Comparison of ENCODE assay signal across 23 cellular contexts in genomic region chr17:39408360-39408759, GRCh38. TPM values are rescaled to one million over a fixed set of nuclear protein-coding genes. Genes with fewer than 3 reads are reported as not detected.
A peak's percentile ranks its signal among the peaks of the same experiment; 100 is the strongest.
DNase-seq lines count a peak whose midpoint lies in the region; ATAC-seq and TF ChIP-seq lines count a peak whose summit lies in the region.
"Had no signal": no experiment of that assay in that cellular context is flagged by ENCODE, and none has a peak within 500 bp of the region (broad histone marks: within the 10 kb centered on the region; RNA-seq: fewer than 3 reads in every experiment).

No MANE protein-coding gene starts in this region.

- no peak for ATAC-seq in activated naive CD4-positive, alpha-beta T cell treated with anti-CD3 and anti-CD28 coated beads, Interleukin-2, amount 50 U/mL, for 72 hours
- ATAC-seq in T-helper 17 cell: no peak
- ATAC-seq: A549, GM23338, HepG2, K562 had no signal

- DNase-seq in activated naive CD4-positive, alpha-beta T cell treated with anti-CD3 and anti-CD28 coated beads, Interleukin-2, amount 50 U/mL, for 72 hours (ENCODE audit: low spot score in 2 of 2): no peak
- DNase-seq in activated naive CD4-positive, alpha-beta T cell treated with anti-CD3 and anti-CD28 coated beads, Interleukin-2, amount 50 U/mL, for 16 hours: no peak
- DNase-seq in AG04450 (ENCODE audit: low read depth, low spot score) (no peak), T-helper 17 cell (no peak), progenitor cell of endocrine pancreas (ENCODE audit: low spot score, unreplicated experiment) (no peak), thyroid gland (no peak), endothelial cell (ENCODE audit: low spot score) (no peak)
- DNase-seq: CD4-positive, CD25-positive, alpha-beta regulatory T cell; COR-L47; DMS 273 treated with DMSO at 0.1 percent for 48 hours; DMS79 treated with DMSO at 0.1 percent for 48 hours; HCEC 1CT; MG63; NCI-H1417; NCI-H187; NCI-H446 treated with DMSO at 0.1 percent for 48 hours; NCI-H526 treated with DMSO at 0.1 percent for 48 hours; OCI-M1 had no signal

- H3K27me3 Mint-ChIP-seq in T-helper 17 cell: no peaks in the 10 kb centered on the region
- no peaks in the 10 kb centered on the region for H3K27me3 Mint-ChIP-seq in progenitor cell of endocrine pancreas
- H3K27me3 Mint-ChIP-seq in endothelial cell (ENCODE audit: unreplicated experiment): no peaks in the 10 kb centered on the region
- H3K27me3 Mint-ChIP-seq: CD4-positive, CD25-positive, alpha-beta regulatory T cell had no signal

- intact Hi-C loops in thyroid gland (cut with DNase I): no loop called here

- TF ChIP-seq POLR2A in thyroid gland (IDR thresholded peaks at IDR 0.05): no peak

- peaks cover 21 to 41% of the 10 kb centered on the region in 2 donors for H3K36me3 Mint-ChIP-seq in activated naive CD4-positive, alpha-beta T cell treated with anti-CD3 and anti-CD28 coated beads, Interleukin-2, amount 50 U/mL, for 72 hours
- H3K36me3 Mint-ChIP-seq in T-helper 17 cell (ENCODE audit: low read depth) (peaks cover 3% of the 10 kb centered on the region), progenitor cell of endocrine pancreas (ENCODE audit: insufficient read depth) (peaks cover 20% of the 10 kb centered on the region), endothelial cell (ENCODE audit: low read depth, unreplicated experiment) (peaks cover 26% of the 10 kb centered on the region)

- H3K9me3 Mint-ChIP-seq in activated naive CD4-positive, alpha-beta T cell treated with anti-CD3 and anti-CD28 coated beads, Interleukin-2, amount 50 U/mL, for 72 hours: no peaks in the 10 kb centered on the region
- no peaks in the 10 kb centered on the region for H3K9me3 Mint-ChIP-seq in progenitor cell of endocrine pancreas (ENCODE audit: low read depth)
- no peaks in the 10 kb centered on the region for H3K9me3 Mint-ChIP-seq in endothelial cell (ENCODE audit: unreplicated experiment)
- H3K9me3 Mint-ChIP-seq: CD4-positive, CD25-positive, alpha-beta regulatory T cell; GM23338 had no signal

- POLR2A ChIA-PET in AG04450 (lab: Yijun Ruan, JAX): no interaction called here

- no peaks in the 10 kb centered on the region for H3K9me3 ChIP-seq in AG04450 (ENCODE audit: control insufficient read depth, insufficient read depth, low read length)
- no peaks in the 10 kb centered on the region for H3K9me3 ChIP-seq in T-helper 17 cell (ENCODE audit: control insufficient read depth, low read length, poor library complexity, severe bottlenecking)
- no peaks in the 10 kb centered on the region for H3K9me3 ChIP-seq in thyroid gland
- H3K9me3 ChIP-seq: A549, MG63 had no signal

- H3K4me3 ChIP-seq in AG04450 (ENCODE audit: low read depth, low read length) (no peak overlapping the region), thyroid gland (replicated peaks in 1 of 3) (no peak overlapping the region)
- H3K4me3 ChIP-seq: A549, GM23338, K562, MG63 had no signal

- H3K4me1 ChIP-seq in thyroid gland: no peaks in the 10 kb centered on the region

- H3K27ac ChIP-seq in AG04450 (ENCODE audit: low read depth, low read length): peak overlapping the region; percentile 2
- H3K27ac ChIP-seq in thyroid gland: no peak overlapping the region
- H3K27ac ChIP-seq: HL-60 had no signal

- CTCF ChIA-PET in AG04450 (lab: Charles Lee): no interaction called here

- no peak overlapping the region for H3K4me3 Mint-ChIP-seq in T-helper 17 cell
- no peak overlapping the region for H3K4me3 Mint-ChIP-seq in progenitor cell of endocrine pancreas (ENCODE audit: low read depth)
- H3K4me3 Mint-ChIP-seq in endothelial cell (ENCODE audit: unreplicated experiment): no peak overlapping the region
- H3K4me3 Mint-ChIP-seq: GM23338 had no signal

- peaks cover 32 to 50% of the 10 kb centered on the region in 2 donors for H3K36me3 ChIP-seq in thyroid gland

- 85 to 87% methylated on average over 2 of the region's 2 CpGs for WGBS in thyroid gland, 2 donors

- H3K27me3 ChIP-seq in AG04450 (ENCODE audit: control insufficient read depth, insufficient read depth, low read length): no peaks in the 10 kb centered on the region
- no peaks in the 10 kb centered on the region for H3K27me3 ChIP-seq in thyroid gland
- H3K27me3 ChIP-seq: MG63 had no signal

- H3K4me1 Mint-ChIP-seq in T-helper 17 cell (peaks cover 18% of the 10 kb centered on the region), progenitor cell of endocrine pancreas (ENCODE audit: low read depth) (no peaks in the 10 kb centered on the region), endothelial cell (ENCODE audit: unreplicated experiment) (no peaks in the 10 kb centered on the region)

- H3K27ac Mint-ChIP-seq in activated naive CD4-positive, alpha-beta T cell treated with anti-CD3 and anti-CD28 coated beads, Interleukin-2, amount 50 U/mL, for 72 hours: peak overlapping the region; percentile 39 to 87
- H3K27ac Mint-ChIP-seq in T-helper 17 cell: peak overlapping the region; percentile 53
- peak overlapping the region; percentile 35 for H3K27ac Mint-ChIP-seq in progenitor cell of endocrine pancreas
- H3K27ac Mint-ChIP-seq in endothelial cell (ENCODE audit: unreplicated experiment): no peak overlapping the region
- H3K27ac Mint-ChIP-seq: GM23338 had no signal

- TF ChIP-seq CTCF in AG04450 (IDR thresholded peaks at IDR 0.05; ENCODE audit: low read depth, low read length) (no peak), progenitor cell of endocrine pancreas (IDR thresholded peaks at IDR 0.05; ENCODE audit: unreplicated experiment) (no peak), thyroid gland (IDR thresholded peaks at IDR 0.05) (no peak), endothelial cell (IDR thresholded peaks at IDR 0.05; ENCODE audit: unreplicated experiment) (no peak)

RNA-seq across cellular contexts. Expression of gene FBXL20, which starts 6.9 kb away (rescaled TPM):
- 10 to 100 TPM; 19.5 to 21.5 TPM for total RNA-seq in activated naive CD4-positive, alpha-beta T cell treated with anti-CD3 and anti-CD28 coated beads, Interleukin-2, amount 50 U/mL, for 72 hours
- polyA plus RNA-seq in AG04450 (2011; rRNA removed): 5.7 and 6.7 TPM in 2 replicates
- 11.7 and 13.2 TPM in 2 replicates for polyA minus RNA-seq in AG04450 (2011; rRNA and poly(A)+ RNA removed)
- total RNA-seq in T-helper 17 cell: 10 to 100 TPM; 23.4 to 30.4 TPM
- 21.7 and 26.8 TPM in 2 replicates for total RNA-seq in progenitor cell of endocrine pancreas
- 10 to 100 TPM; 17.2 to 27.7 (median 22.2) TPM for total RNA-seq in thyroid gland
- 26.6 TPM for total RNA-seq in endothelial cell (ENCODE audit: unreplicated experiment)

RNA-seq across cellular contexts. Expression of gene MED1, which starts 42.7 kb away (rescaled TPM):
- 10 to 100 TPM; 63.8 to 65.4 TPM for total RNA-seq in activated naive CD4-positive, alpha-beta T cell treated with anti-CD3 and anti-CD28 coated beads, Interleukin-2, amount 50 U/mL, for 72 hours
- polyA plus RNA-seq in AG04450 (2011; rRNA removed): 36.9 and 43.9 TPM in 2 replicates
- 38.6 and 48.5 TPM in 2 replicates for polyA minus RNA-seq in AG04450 (2011; rRNA and poly(A)+ RNA removed)
- 10 to 100 TPM; 37.8 to 41.3 TPM for total RNA-seq in T-helper 17 cell
- total RNA-seq in progenitor cell of endocrine pancreas: 41.6 and 44.4 TPM in 2 replicates
- 10 to 100 TPM; 22.4 to 29.6 (median 25.0) TPM for total RNA-seq in thyroid gland
- 45.8 TPM for total RNA-seq in endothelial cell (ENCODE audit: unreplicated experiment)

RNA-seq across cellular contexts. Expression of gene CDK12, which starts 52.9 kb away (rescaled TPM):
- 10 to 100 TPM; 68.0 to 80.9 TPM for total RNA-seq in activated naive CD4-positive, alpha-beta T cell treated with anti-CD3 and anti-CD28 coated beads, Interleukin-2, amount 50 U/mL, for 72 hours
- 21.7 and 24.3 TPM in 2 replicates for polyA plus RNA-seq in AG04450 (2011; rRNA removed)
- polyA minus RNA-seq in AG04450 (2011; rRNA and poly(A)+ RNA removed): 48.2 and 57.2 TPM in 2 replicates
- total RNA-seq in T-helper 17 cell (100 to 1,000 TPM in 1 of 2 donors, 10 to 100 TPM in 1; 97.4 to 105 TPM), progenitor cell of endocrine pancreas (81.5 and 86.8 TPM in 2 replicates), thyroid gland (10 to 100 TPM; 46.1 to 71.6 (median 50.6) TPM), endothelial cell (ENCODE audit: unreplicated experiment) (63.0 TPM)
